ENCODE assay signal across 9 cellular contexts in genomic region chr2:187586091-187586632, GRCh38. TPM values are rescaled to one million over a fixed set of nuclear protein-coding genes. Genes with fewer than 3 reads are reported as not detected.
DNase-seq lines count a peak whose midpoint lies in the region; ATAC-seq, FAIRE-seq and TF ChIP-seq lines count a peak whose summit lies in the region.
"Had no signal": no experiment of that assay in that cellular context is flagged by ENCODE, and none has a peak within 500 bp of the region (broad histone marks: within the 10 kb centered on the region; RNA-seq: fewer than 3 reads in every experiment).

No MANE protein-coding gene starts in this region.

- peaks cover 9% of the 10 kb centered on the region for H3K36me3 Mint-ChIP-seq in activated naive CD8-positive, alpha-beta T cell treated with anti-CD3 and anti-CD28 coated beads for 36 hours
- no peaks in the 10 kb centered on the region for H3K36me3 Mint-ChIP-seq in CD8-positive, alpha-beta memory T cell

- peak overlapping the region; percentile 90 for H3K27ac Mint-ChIP-seq in activated naive CD8-positive, alpha-beta T cell treated with anti-CD3 and anti-CD28 coated beads for 36 hours
- no peak overlapping the region for H3K27ac Mint-ChIP-seq in CD8-positive, alpha-beta memory T cell

- ATAC-seq in GM21367 (IDR thresholded peaks at IDR 0.05; ENCODE audit: unreplicated experiment), result peak; percentile 77
- ATAC-seq in pancreas, result no peak

- H3K4me1 Mint-ChIP-seq in activated naive CD8-positive, alpha-beta T cell treated with anti-CD3 and anti-CD28 coated beads for 36 hours, result peaks cover 11% of the 10 kb centered on the region
- peaks cover 0 to 3% (median 3%) of the 10 kb centered on the region in 3 donors for H3K4me1 Mint-ChIP-seq in CD8-positive, alpha-beta memory T cell

- FAIRE-seq in pancreas (lab: Jason Lieb, UNC), result no peak

- no peaks in the 10 kb centered on the region for H3K4me1 ChIP-seq in CD8-positive, alpha-beta memory T cell (ENCODE audit: insufficient read depth, low read length)
- H3K4me1 ChIP-seq in pancreas, result peaks cover 2 to 4% (median 2%) of the 10 kb centered on the region in 3 donors

- CTCF ChIA-PET in CD8-positive, alpha-beta memory T cell (lab: Charles Lee), result no interaction called here

- H3K27me3 Mint-ChIP-seq in activated naive CD8-positive, alpha-beta T cell treated with anti-CD3 and anti-CD28 coated beads for 36 hours, result peaks cover 20% of the 10 kb centered on the region
- H3K27me3 Mint-ChIP-seq in CD8-positive, alpha-beta memory T cell, result no peaks in the 10 kb centered on the region

- TF ChIP-seq CTCF in HL-60 (IDR thresholded peaks at IDR 0.05; ENCODE audit: insufficient read depth, low read length) (no peak), pancreas (IDR thresholded peaks at IDR 0.05) (no peak)

- H3K9me3 Mint-ChIP-seq in activated naive CD8-positive, alpha-beta T cell treated with anti-CD3 and anti-CD28 coated beads for 36 hours, result peaks cover 9% of the 10 kb centered on the region
- peaks cover 0 to 9% (median 2%) of the 10 kb centered on the region in 5 donors for H3K9me3 Mint-ChIP-seq in CD8-positive, alpha-beta memory T cell

- 79 to 91% methylated on average over 3 of the region's 3 CpGs for WGBS in pancreas, 2 donors

- intact Hi-C loops in pancreas (cut with DNase I), result loop anchor here in 2 of 3 donors (10.0 kb wide), 2 partner anchors 259 to 929 kb away; no protein-coding TSS in a partner anchor

- POLR2A ChIA-PET in CD8-positive, alpha-beta memory T cell (lab: Charles Lee), result no interaction called here

- DNase-seq in AG08395 (ENCODE audit: low spot score) (peak; percentile 3), HL-60 (ENCODE audit: low read depth in 1 of 2, low spot score in 1 of 2) (peak; percentile 80 to 90), NCI-H82 treated with DMSO at 0.1 percent for 48 hours (lab: John Stamatoyannopoulos, UW; ENCODE audit: unreplicated experiment) (no peak), NCI-H2227 (lab: John Stamatoyannopoulos, UW; ENCODE audit: unreplicated experiment) (no peak), pancreas (no peak)
- no peak for DNase-seq in activated naive CD8-positive, alpha-beta T cell treated with anti-CD3 and anti-CD28 coated beads for 36 hours
- no peak for DNase-seq in CD8-positive, alpha-beta memory T cell
- DNase-seq: NCI-H1105 treated with DMSO at 0.1 percent for 48 hours had no signal

- H3K4me3 ChIP-seq in HL-60 (replicated peaks; ENCODE audit: insufficient read depth, low read length), result no peak overlapping the region
- H3K4me3 ChIP-seq in CD8-positive, alpha-beta memory T cell (ENCODE audit: low read length), result no peak overlapping the region
- no peak overlapping the region for H3K4me3 ChIP-seq in pancreas

- H3K4me3 Mint-ChIP-seq in activated naive CD8-positive, alpha-beta T cell treated with anti-CD3 and anti-CD28 coated beads for 36 hours, result no peak overlapping the region
- H3K4me3 Mint-ChIP-seq in CD8-positive, alpha-beta memory T cell, result no peak overlapping the region

- H3K27me3 ChIP-seq in HL-60 (ENCODE audit: insufficient read depth, poor library complexity, severe bottlenecking) (no peaks in the 10 kb centered on the region), pancreas (no peaks in the 10 kb centered on the region)
- no peaks in the 10 kb centered on the region for H3K27me3 ChIP-seq in CD8-positive, alpha-beta memory T cell (ENCODE audit: insufficient read depth, low read length, poor library complexity, severe bottlenecking)

- H3K27ac ChIP-seq in HL-60 (replicated peaks), result peak overlapping the region; percentile 79
- no peak overlapping the region for H3K27ac ChIP-seq in CD8-positive, alpha-beta memory T cell (ENCODE audit: low read depth, low read length)
- no peak overlapping the region for H3K27ac ChIP-seq in pancreas

- H3K9me3 ChIP-seq in CD8-positive, alpha-beta memory T cell (ENCODE audit: low read length), result no peaks in the 10 kb centered on the region
- no peaks in the 10 kb centered on the region for H3K9me3 ChIP-seq in pancreas

- H3K36me3 ChIP-seq in CD8-positive, alpha-beta memory T cell (ENCODE audit: insufficient read depth, low read length), result no peaks in the 10 kb centered on the region
- no peaks in the 10 kb centered on the region for H3K36me3 ChIP-seq in pancreas

RNA-seq across cellular contexts. Expression of gene TFPI, which starts 31.9 kb away (rescaled TPM):
- not detected for total RNA-seq in activated naive CD8-positive, alpha-beta T cell treated with anti-CD3 and anti-CD28 coated beads for 36 hours
- total RNA-seq in CD8-positive, alpha-beta memory T cell, result not detected
- polyA plus RNA-seq in CD8-positive, alpha-beta memory T cell, result not detected
- total RNA-seq in pancreas, result 10 to 100 TPM in 5 of 6 donors, 1 to 10 TPM in 1; 7.9 to 25.8 (median 21.6) TPM
- 10 to 100 TPM; 11.9 to 15.4 TPM for polyA plus RNA-seq in pancreas

Comparison
In these comparisons a context has a peak if more than half of its experiments do, and no peak if none do; other contexts are left out.
1. DNase-seq: peak in AG08395 (single experiment) and HL-60 (2 of 2); none in activated naive CD8-positive, alpha-beta T cell treated with anti-CD3 and anti-CD28 coated beads for 36 hours (single experiment), NCI-H82 treated with DMSO at 0.1 percent for 48 hours (single experiment), CD8-positive, alpha-beta memory T cell (0 of 5), NCI-H2227 (single experiment) and pancreas (0 of 6).
2. RNA of gene TFPI, which starts 31.9 kb away (total RNA-seq): 7.9 to 25.8 TPM in pancreas; not detected in activated naive CD8-positive, alpha-beta T cell treated with anti-CD3 and anti-CD28 coated beads for 36 hours and not detected in CD8-positive, alpha-beta memory T cell; every median in the first group is over 4 times any median in the second.